Comparison of ENCODE assay signal across 12 cellular contexts in genomic region chr5:124736111-124736813, GRCh38.
DNase-seq lines count a peak whose midpoint lies in the region; TF ChIP-seq lines count a peak whose summit lies in the region.
"Had no signal": no experiment of that assay in that cellular context is flagged by ENCODE, and none has a peak within 500 bp of the region (broad histone marks: within the 10 kb centered on the region; RNA-seq: fewer than 3 reads in every experiment).

No MANE protein-coding gene starts in this region.

- H3K4me1 ChIP-seq in HUES6 (ENCODE audit: control insufficient read depth, insufficient read depth, low read length) (peaks cover 92% of the 10 kb centered on the region), mucosa of rectum (ENCODE audit: control insufficient read depth in 2 of 2, insufficient read depth in 2 of 2, low read length in 2 of 2) (peaks cover 23 to 33% of the 10 kb centered on the region in 2 donors)

- POLR2A ChIA-PET in AG04449 (lab: Yijun Ruan, JAX), result no interaction called here

- TF ChIP-seq CTCF in AG04449 (IDR thresholded peaks at IDR 0.05; ENCODE audit: insufficient read depth, low read length, missing control alignments) (no peak), coronary artery (IDR thresholded peaks at IDR 0.05) (no peak)

- H3K9ac ChIP-seq in HUES6 (ENCODE audit: low read length) (peak overlapping the region; percentile 85), mucosa of rectum (ENCODE audit: low read depth in 1 of 2, low read length in 2 of 2) (no peak overlapping the region)

- H3K27ac ChIP-seq in HUES6 (ENCODE audit: low read depth, low read length) (peak overlapping the region; percentile 89), coronary artery (peak overlapping the region; percentile 0 to 61), mucosa of rectum (ENCODE audit: low read depth in 2 of 2, low read length in 2 of 2) (peak overlapping the region; percentile 26 to 28)
- H3K27ac ChIP-seq: C4-2B, neutrophil had no signal

- DNase-seq in AG04449 (ENCODE audit: low read depth, low spot score) (no peak), coronary artery (ENCODE audit: low spot score) (no peak), MV-4-11 (lab: John Stamatoyannopoulos, UW) (no peak), HUDEP-2 (lab: John Stamatoyannopoulos, UW; ENCODE audit: unreplicated experiment in 76 of 76) (no peak)
- no peak for DNase-seq in activated naive CD4-positive, alpha-beta T cell (lab: John Stamatoyannopoulos, UW)
- DNase-seq in activated CD8-positive, alpha-beta memory T cell treated with anti-CD3 and anti-CD28 coated beads for 24 hours, result no peak
- DNase-seq: activated CD4-positive, alpha-beta T cell treated with anti-CD3 and anti-CD28 coated beads, Interleukin-2, amount 50 U/mL, for 1 hour; NCI-H345 had no signal

- peaks cover 4% of the 10 kb centered on the region for H3K9me3 ChIP-seq in HUES6 (ENCODE audit: control insufficient read depth, insufficient read depth, low read depth, low read length)
- H3K9me3 ChIP-seq in mucosa of rectum (ENCODE audit: control insufficient read depth in 2 of 2, low read length in 2 of 2), result no peaks in the 10 kb centered on the region
- H3K9me3 ChIP-seq: neutrophil had no signal

- peak overlapping the region; percentile 7; the same call in 1 of the 2 replicates for H3K4me3 ChIP-seq in AG04449 (ENCODE audit: low read depth, low read length)
- peak overlapping the region; percentile 47; the same call in 1 of the 2 replicates for H3K4me3 ChIP-seq in HUES6 (ENCODE audit: low read depth, low read length)
- H3K4me3 ChIP-seq in coronary artery, result peak overlapping the region; percentile 59
- H3K4me3 ChIP-seq in mucosa of rectum (ENCODE audit: low read length in 2 of 2), result no peak overlapping the region

- H3K27me3 ChIP-seq in HUES6 (ENCODE audit: control insufficient read depth, insufficient read depth, low read length), result no peaks in the 10 kb centered on the region
- H3K27me3 ChIP-seq in mucosa of rectum (ENCODE audit: control insufficient read depth in 2 of 2, insufficient read depth in 2 of 2, low read length in 2 of 2), result no peaks in the 10 kb centered on the region

- CTCF ChIA-PET in AG04449 (lab: Yijun Ruan, JAX), result interaction anchor here (1.7 kb wide), 1 partner anchor 9 kb away, joined by 5 read pairs; no protein-coding TSS in a partner anchor

- H3K36me3 ChIP-seq in HUES6 (ENCODE audit: control insufficient read depth, insufficient read depth, low read length) (peaks cover 4% of the 10 kb centered on the region; the same call in 1 of the 2 replicates), mucosa of rectum (ENCODE audit: control insufficient read depth in 2 of 2, insufficient read depth in 2 of 2, low read length in 2 of 2) (no peaks in the 10 kb centered on the region)
- H3K36me3 ChIP-seq: neutrophil had no signal

Comparison
In these comparisons a context has a peak if more than half of its experiments do, and no peak if none do; other contexts are left out.
1. H3K4me3 ChIP-seq: peak in AG04449 (single experiment), HUES6 (single experiment) and coronary artery (single experiment); none in mucosa of rectum (0 of 2).
2. H3K27ac ChIP-seq: peak in every context shown above with its lines; median percentile 89 in HUES6; 30 in coronary artery; 27 in mucosa of rectum.